ENCODE assay signal across 25 cellular contexts in genomic region chr11:65979261-65979759, GRCh38. TPM values are rescaled to one million over a fixed set of nuclear protein-coding genes. Genes with fewer than 3 reads are reported as not detected.
DNase-seq lines count a peak whose midpoint lies in the region; ATAC-seq, FAIRE-seq and TF ChIP-seq lines count a peak whose summit lies in the region.
"Had no signal": no experiment of that assay in that cellular context is flagged by ENCODE, and none has a peak within 500 bp of the region (broad histone marks: within the 10 kb centered on the region; RNA-seq: fewer than 3 reads in every experiment).

No MANE protein-coding gene starts in this region.

- peak overlapping the region; percentile 24 for H3K27ac Mint-ChIP-seq in activated naive CD4-positive, alpha-beta T cell treated with anti-CD3 and anti-CD28 coated beads, Interleukin-2, amount 10 ng/mL, durations not matched to agents 7 days and 5 days
- H3K27ac Mint-ChIP-seq in activated naive CD4-positive, alpha-beta T cell treated with anti-CD3 and anti-CD28 coated beads for 36 hours, result no peak overlapping the region
- H3K27ac Mint-ChIP-seq in stimulated activated naive B cell treated with anti-CD40 and anti-IgM and Interleukin-4, amounts not matched to agents 10 μg/mL and 1 μg/mL and 100 μg/mL, for 72 hours, result peak overlapping the region; percentile 37
- H3K27ac Mint-ChIP-seq in CD8-positive, alpha-beta T cell, result no peak overlapping the region

- H3K4me1 ChIP-seq in kidney (ENCODE audit: control insufficient read depth in 1 of 2, insufficient read depth in 1 of 2, low read depth in 1 of 2, low read length in 2 of 2), result no peaks in the 10 kb centered on the region
- H3K4me1 ChIP-seq in CD8-positive, alpha-beta T cell (ENCODE audit: insufficient read depth, low read length), result no peaks in the 10 kb centered on the region
- H3K4me1 ChIP-seq: A549, SJCRH30 had no signal

- no peak for FAIRE-seq in kidney (lab: Jason Lieb, UNC)
- FAIRE-seq: A549, GM18507, H54, HepG2 had no signal

- no peak for ATAC-seq in stimulated activated naive B cell treated with anti-CD40 and anti-IgM and Interleukin-4, amounts not matched to agents 10 μg/mL and 1 μg/mL and 100 μg/mL, for 72 hours (replicated peaks)
- ATAC-seq in CD8-positive, alpha-beta T cell, result no peak
- ATAC-seq: A549, HepG2, T-cell had no signal

- POLR2A ChIA-PET in RWPE1 (lab: Yijun Ruan, JAX; ENCODE audit: low non-redundant PET), result no interaction called here
- POLR2A ChIA-PET in CD8-positive, alpha-beta T cell (lab: Charles Lee), result interaction anchor here (0.9 kb wide), 1 partner anchor 14 kb away, joined by 3 read pairs; no protein-coding TSS in a partner anchor

- no peaks in the 10 kb centered on the region for H3K9me3 Mint-ChIP-seq in activated naive CD4-positive, alpha-beta T cell treated with anti-CD3 and anti-CD28 coated beads, Interleukin-2, amount 10 ng/mL, durations not matched to agents 7 days and 5 days
- no peaks in the 10 kb centered on the region for H3K9me3 Mint-ChIP-seq in activated naive CD4-positive, alpha-beta T cell treated with anti-CD3 and anti-CD28 coated beads for 36 hours
- H3K9me3 Mint-ChIP-seq in stimulated activated naive B cell treated with anti-CD40 and anti-IgM and Interleukin-4, amounts not matched to agents 10 μg/mL and 1 μg/mL and 100 μg/mL, for 72 hours, result no peaks in the 10 kb centered on the region
- H3K9me3 Mint-ChIP-seq in CD8-positive, alpha-beta T cell, result no peaks in the 10 kb centered on the region
- H3K9me3 Mint-ChIP-seq: T-cell had no signal

- no peak for DNase-seq in activated naive CD4-positive, alpha-beta T cell treated with anti-CD3 and anti-CD28 coated beads, Interleukin-2, amount 10 ng/mL, durations not matched to agents 7 days and 5 days
- no peak for DNase-seq in activated naive CD4-positive, alpha-beta T cell treated with anti-CD3 and anti-CD28 coated beads for 36 hours
- DNase-seq in RWPE1 (ENCODE audit: low spot score) (no peak), kidney (peak; percentile 58), NCI-H1436 treated with DMSO at 0.1 percent for 48 hours (lab: John Stamatoyannopoulos, UW) (no peak), NCI-H82 treated with DMSO at 0.1 percent for 48 hours (lab: John Stamatoyannopoulos, UW; ENCODE audit: unreplicated experiment) (no peak)
- no peak for DNase-seq in stimulated activated naive B cell treated with anti-CD40 and anti-IgM and Interleukin-4, amounts not matched to agents 10 μg/mL and 1 μg/mL and 100 μg/mL, for 72 hours
- DNase-seq in CD8-positive, alpha-beta T cell, result no peak
- DNase-seq: Calu3, DMS79 treated with DMSO at 0.1 percent for 48 hours, MV-4-11, NCI-H1105 treated with DMSO at 0.1 percent for 48 hours, NCI-H2029, NCI-H446 treated with DMSO at 0.1 percent for 48 hours, NCI-H526 treated with DMSO at 0.1 percent for 48 hours, SJCRH30, T-cell had no signal

- no peak overlapping the region for H3K4me3 Mint-ChIP-seq in activated naive CD4-positive, alpha-beta T cell treated with anti-CD3 and anti-CD28 coated beads, Interleukin-2, amount 10 ng/mL, durations not matched to agents 7 days and 5 days
- no peak overlapping the region for H3K4me3 Mint-ChIP-seq in activated naive CD4-positive, alpha-beta T cell treated with anti-CD3 and anti-CD28 coated beads for 36 hours
- no peak overlapping the region for H3K4me3 Mint-ChIP-seq in stimulated activated naive B cell treated with anti-CD40 and anti-IgM and Interleukin-4, amounts not matched to agents 10 μg/mL and 1 μg/mL and 100 μg/mL, for 72 hours
- H3K4me3 Mint-ChIP-seq in CD8-positive, alpha-beta T cell, result no peak overlapping the region
- H3K4me3 Mint-ChIP-seq: T-cell had no signal

- no peak overlapping the region for H3K9ac ChIP-seq in kidney (ENCODE audit: low read length in 2 of 2)

- TF ChIP-seq CTCF in RWPE1 (conservative IDR thresholded peaks at IDR 0.05; ENCODE audit: low read depth) (no peak), kidney (IDR thresholded peaks at IDR 0.05; ENCODE audit: borderline replicate concordance, extremely low read depth, insufficient read depth) (no peak)
- no peak for TF ChIP-seq CTCF in CD8-positive, alpha-beta T cell (IDR thresholded peaks at IDR 0.05)

- H3K27me3 Mint-ChIP-seq in activated naive CD4-positive, alpha-beta T cell treated with anti-CD3 and anti-CD28 coated beads, Interleukin-2, amount 10 ng/mL, durations not matched to agents 7 days and 5 days, result no peaks in the 10 kb centered on the region
- H3K27me3 Mint-ChIP-seq in activated naive CD4-positive, alpha-beta T cell treated with anti-CD3 and anti-CD28 coated beads for 36 hours (ENCODE audit: low read depth), result no peaks in the 10 kb centered on the region
- H3K27me3 Mint-ChIP-seq in stimulated activated naive B cell treated with anti-CD40 and anti-IgM and Interleukin-4, amounts not matched to agents 10 μg/mL and 1 μg/mL and 100 μg/mL, for 72 hours, result no peaks in the 10 kb centered on the region
- no peaks in the 10 kb centered on the region for H3K27me3 Mint-ChIP-seq in CD8-positive, alpha-beta T cell (ENCODE audit: low read depth)
- H3K27me3 Mint-ChIP-seq: T-cell had no signal

- H3K36me3 ChIP-seq in kidney (ENCODE audit: control insufficient read depth in 1 of 2, insufficient read depth in 2 of 2, low read length in 2 of 2), result peaks cover 0 to 20% of the 10 kb centered on the region in 2 donors
- H3K36me3 ChIP-seq in CD8-positive, alpha-beta T cell (ENCODE audit: insufficient read depth, low read length), result peaks cover 8% of the 10 kb centered on the region

- intact Hi-C loops in activated naive CD4-positive, alpha-beta T cell treated with anti-CD3 and anti-CD28 coated beads for 36 hours (cut with micrococcal nuclease), result no loop called here
- intact Hi-C loops in kidney (cut with DNase I), result no loop called here
- intact Hi-C loops in CD8-positive, alpha-beta T cell (cut with DNase I, micrococcal nuclease), result no loop called here

- H3K9me3 ChIP-seq in kidney (ENCODE audit: control insufficient read depth in 1 of 2, low read length in 2 of 2), result no peaks in the 10 kb centered on the region
- H3K9me3 ChIP-seq in CD8-positive, alpha-beta T cell (ENCODE audit: low read length), result no peaks in the 10 kb centered on the region
- H3K9me3 ChIP-seq: A549, SJCRH30 had no signal

- H3K36me3 Mint-ChIP-seq in activated naive CD4-positive, alpha-beta T cell treated with anti-CD3 and anti-CD28 coated beads, Interleukin-2, amount 10 ng/mL, durations not matched to agents 7 days and 5 days, result peaks cover 29% of the 10 kb centered on the region
- peaks cover 19% of the 10 kb centered on the region for H3K36me3 Mint-ChIP-seq in activated naive CD4-positive, alpha-beta T cell treated with anti-CD3 and anti-CD28 coated beads for 36 hours (ENCODE audit: low read depth)
- H3K36me3 Mint-ChIP-seq in stimulated activated naive B cell treated with anti-CD40 and anti-IgM and Interleukin-4, amounts not matched to agents 10 μg/mL and 1 μg/mL and 100 μg/mL, for 72 hours, result peaks cover 39 to 44% of the 10 kb centered on the region in 2 donors
- peaks cover 47% of the 10 kb centered on the region for H3K36me3 Mint-ChIP-seq in CD8-positive, alpha-beta T cell

- H3K4me1 Mint-ChIP-seq in activated naive CD4-positive, alpha-beta T cell treated with anti-CD3 and anti-CD28 coated beads, Interleukin-2, amount 10 ng/mL, durations not matched to agents 7 days and 5 days, result no peaks in the 10 kb centered on the region
- H3K4me1 Mint-ChIP-seq in activated naive CD4-positive, alpha-beta T cell treated with anti-CD3 and anti-CD28 coated beads for 36 hours (ENCODE audit: low read depth), result no peaks in the 10 kb centered on the region
- no peaks in the 10 kb centered on the region for H3K4me1 Mint-ChIP-seq in stimulated activated naive B cell treated with anti-CD40 and anti-IgM and Interleukin-4, amounts not matched to agents 10 μg/mL and 1 μg/mL and 100 μg/mL, for 72 hours
- no peaks in the 10 kb centered on the region for H3K4me1 Mint-ChIP-seq in CD8-positive, alpha-beta T cell (ENCODE audit: low read depth)

- CTCF ChIA-PET in activated naive CD4-positive, alpha-beta T cell treated with anti-CD3 and anti-CD28 coated beads, Interleukin-2, amount 10 ng/mL, durations not matched to agents 7 days and 5 days (lab: Charles Lee), result interaction anchor here (0.9 kb wide), 1 partner anchor 9 kb away, joined by 3 read pairs; no protein-coding TSS in a partner anchor
- CTCF ChIA-PET in activated naive CD4-positive, alpha-beta T cell treated with anti-CD3 and anti-CD28 coated beads for 36 hours (lab: Charles Lee), result no interaction called here
- CTCF ChIA-PET in RWPE1 (lab: Yijun Ruan, JAX), result no interaction called here
- CTCF ChIA-PET in CD8-positive, alpha-beta T cell (lab: Charles Lee), result interaction anchor here (18.9 kb wide), 1 partner anchor 93 kb away, joined by 253 read pairs; the partner anchor contains the start of genes CCDC85B, CTSW and FIBP

- peak overlapping the region; percentile 38 for H3K27ac ChIP-seq in RWPE1
- no peak overlapping the region for H3K27ac ChIP-seq in kidney (ENCODE audit: low read depth in 2 of 2, low read length in 2 of 2)
- H3K27ac ChIP-seq in CD8-positive, alpha-beta T cell (ENCODE audit: low read depth, low read length), result no peak overlapping the region
- H3K27ac ChIP-seq: A549, C4-2B, SJCRH30 had no signal

- H3K27me3 ChIP-seq in CD8-positive, alpha-beta T cell (ENCODE audit: insufficient read depth, low read length), result no peaks in the 10 kb centered on the region
- H3K27me3 ChIP-seq: SJCRH30 had no signal

- H3K4me3 ChIP-seq in kidney (ENCODE audit: low read length in 2 of 2), result no peak overlapping the region
- no peak overlapping the region for H3K4me3 ChIP-seq in CD8-positive, alpha-beta T cell (ENCODE audit: low read depth, low read length)
- H3K4me3 ChIP-seq: A549, SJCRH30 had no signal

RNA-seq across cellular contexts. Expression of gene SART1, which starts 17.8 kb away (rescaled TPM):
- 10 to 100 TPM; 50.1 to 59.9 TPM for total RNA-seq in activated naive CD4-positive, alpha-beta T cell treated with anti-CD3 and anti-CD28 coated beads for 36 hours
- 48.6 TPM for total RNA-seq in kidney
- 48.7 TPM for polyA plus RNA-seq in kidney (ENCODE audit: insufficient read depth, low read depth, low replicate concordance)
- total RNA-seq in CD8-positive, alpha-beta T cell, result 100 to 1,000 TPM; 102 to 123 TPM

RNA-seq across cellular contexts. Expression of gene EIF1AD, which starts 22.6 kb away (rescaled TPM):
- 10 to 100 TPM; 31.2 to 31.7 TPM for total RNA-seq in activated naive CD4-positive, alpha-beta T cell treated with anti-CD3 and anti-CD28 coated beads for 36 hours
- total RNA-seq in kidney, result 37.5 TPM
- 17.7 TPM for polyA plus RNA-seq in kidney (ENCODE audit: insufficient read depth, low read depth, low replicate concordance)
- total RNA-seq in CD8-positive, alpha-beta T cell, result 100 to 1,000 TPM; 119 to 126 TPM

RNA-seq across cellular contexts. Expression of gene BANF1, which starts 23.0 kb away (rescaled TPM):
- total RNA-seq in activated naive CD4-positive, alpha-beta T cell treated with anti-CD3 and anti-CD28 coated beads for 36 hours, result 100 to 1,000 TPM; 347 to 369 TPM
- total RNA-seq in kidney, result 181 TPM
- polyA plus RNA-seq in kidney (ENCODE audit: insufficient read depth, low read depth, low replicate concordance), result 186 TPM
- total RNA-seq in CD8-positive, alpha-beta T cell, result 10 to 100 TPM; 31.6 to 34.0 TPM

RNA-seq across cellular contexts. Expression of gene CST6, which starts 32.5 kb away (rescaled TPM):
- not detected for total RNA-seq in activated naive CD4-positive, alpha-beta T cell treated with anti-CD3 and anti-CD28 coated beads for 36 hours
- total RNA-seq in kidney, result 5.9 TPM
- 1.2 TPM for polyA plus RNA-seq in kidney (ENCODE audit: insufficient read depth, low read depth, low replicate concordance)
- total RNA-seq in CD8-positive, alpha-beta T cell, result not detected
- total RNA-seq: HepG2, LHCN-M2, MCF 10A, SJCRH30, T-cell had no signal
- polyA plus RNA-seq: A549, HepG2 had no signal

RNA-seq across cellular contexts. Expression of gene TSGA10IP, which starts 34.0 kb away (rescaled TPM):
- not detected for total RNA-seq in activated naive CD4-positive, alpha-beta T cell treated with anti-CD3 and anti-CD28 coated beads for 36 hours
- not detected for total RNA-seq in kidney
- polyA plus RNA-seq in kidney (ENCODE audit: insufficient read depth, low read depth, low replicate concordance), result not detected
- not detected for total RNA-seq in CD8-positive, alpha-beta T cell
- total RNA-seq: Calu3, HepG2, HT-29, LHCN-M2, MCF 10A, SJCRH30, T-cell had no signal
- polyA plus RNA-seq: A549, HepG2 had no signal

Comparison
In these comparisons a context has a peak if more than half of its experiments do, and no peak if none do; other contexts are left out.
1. H3K27ac Mint-ChIP-seq: peak in activated naive CD4-positive, alpha-beta T cell treated with anti-CD3 and anti-CD28 coated beads, Interleukin-2, amount 10 ng/mL, durations not matched to agents 7 days and 5 days (single experiment) and stimulated activated naive B cell treated with anti-CD40 and anti-IgM and Interleukin-4, amounts not matched to agents 10 μg/mL and 1 μg/mL and 100 μg/mL, for 72 hours (single experiment); none in activated naive CD4-positive, alpha-beta T cell treated with anti-CD3 and anti-CD28 coated beads for 36 hours (single experiment) and CD8-positive, alpha-beta T cell (single experiment).
2. CTCF ChIA-PET loops: an anchor here in activated naive CD4-positive, alpha-beta T cell treated with anti-CD3 and anti-CD28 coated beads, Interleukin-2, amount 10 ng/mL, durations not matched to agents 7 days and 5 days (0.9 kb wide) and CD8-positive, alpha-beta T cell (18.9 kb wide); none called in activated naive CD4-positive, alpha-beta T cell treated with anti-CD3 and anti-CD28 coated beads for 36 hours and RWPE1.